ENCODE assay signal across 13 cellular contexts in the genomic region with DNA sequence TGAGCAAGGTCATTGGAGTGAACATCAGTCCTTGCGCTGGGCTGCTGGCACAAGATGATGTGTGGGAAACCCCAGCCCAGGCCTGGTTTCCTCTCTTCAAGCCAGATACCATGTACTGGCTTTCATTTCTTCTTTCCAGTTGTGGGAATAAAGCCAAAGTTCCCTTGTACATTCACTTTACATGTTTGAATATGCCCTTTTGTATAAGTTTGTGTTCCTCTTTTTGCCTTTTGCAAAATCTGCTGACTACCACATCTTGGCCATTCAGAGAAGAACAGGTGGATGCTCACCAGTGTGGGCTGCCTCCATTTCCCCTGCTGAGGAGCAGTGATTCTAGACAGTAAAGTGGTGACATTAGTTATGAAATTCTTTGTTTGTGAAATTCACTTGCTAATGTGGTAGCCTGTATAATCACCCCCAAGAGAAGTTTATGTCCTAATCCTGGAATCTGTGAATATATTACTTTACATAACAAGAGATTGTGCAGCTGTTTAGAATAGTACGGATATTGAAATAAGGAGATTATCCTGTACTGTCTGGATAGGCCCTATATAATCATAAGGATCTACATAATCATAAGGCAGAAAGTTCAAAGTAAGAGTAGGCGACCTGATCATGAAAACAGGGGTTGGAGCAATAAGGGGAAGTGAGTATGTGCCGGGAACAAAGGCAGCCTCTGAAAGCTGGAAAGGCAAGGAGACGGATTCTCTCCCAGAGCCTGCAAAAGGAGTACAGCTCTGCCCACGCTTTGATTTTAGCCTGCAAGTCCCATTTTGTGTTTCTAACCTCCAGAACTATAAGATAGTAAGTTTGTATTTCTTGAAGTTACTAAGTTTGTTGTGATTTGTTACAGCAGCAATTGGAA. TPM values are rescaled to one million over a fixed set of nuclear protein-coding genes. Genes with fewer than 3 reads are reported as not detected.
DNase-seq lines count a peak whose midpoint lies in the region; ATAC-seq and TF ChIP-seq lines count a peak whose summit lies in the region.
"Had no signal": no experiment of that assay in that cellular context is flagged by ENCODE, and none has a peak within 500 bp of the region (broad histone marks: within the 10 kb centered on the region; RNA-seq: fewer than 3 reads in every experiment).

No MANE protein-coding gene starts in this region.

- H3K4me1 Mint-ChIP-seq in activated naive CD8-positive, alpha-beta T cell treated with anti-CD3 and anti-CD28 coated beads, Interleukin-2, amount 50 U/mL, for 24 hours, result peaks cover 35% of the 10 kb centered on the region

- H3K27me3 ChIP-seq in gastroesophageal sphincter, result no peaks in the 10 kb centered on the region
- H3K27me3 ChIP-seq in smooth muscle cell (ENCODE audit: low read depth), result no peaks in the 10 kb centered on the region
- H3K27me3 ChIP-seq in Peyer's patch, result no peaks in the 10 kb centered on the region
- H3K27me3 ChIP-seq: stomach had no signal

- peaks cover 2% of the 10 kb centered on the region for H3F3A ChIP-seq in smooth muscle cell (ENCODE audit: low read depth)

- H3K9me3 Mint-ChIP-seq in activated naive CD8-positive, alpha-beta T cell treated with anti-CD3 and anti-CD28 coated beads, Interleukin-2, amount 50 U/mL, for 24 hours, result no peaks in the 10 kb centered on the region

- DNase-seq in Ammon's horn (ENCODE audit: low spot score) (peak; percentile 59), smooth muscle cell (lab: John Stamatoyannopoulos, UW; ENCODE audit: unreplicated experiment) (no peak), ureter (ENCODE audit: low spot score) (no peak), Peyer's patch (no peak)
- no peak for DNase-seq in activated naive CD8-positive, alpha-beta T cell treated with anti-CD3 and anti-CD28 coated beads, Interleukin-2, amount 50 U/mL, for 24 hours
- DNase-seq: activated effector memory CD4-positive, alpha-beta T cell treated with Interleukin-2 at 50 U/mL for 16 hours; glutamatergic neuron; NCI-H446; stomach had no signal

- H3K27ac ChIP-seq in gastroesophageal sphincter (no peak overlapping the region), smooth muscle cell (ENCODE audit: low read depth) (no peak overlapping the region), Peyer's patch (no peak overlapping the region)

- no peak overlapping the region for H3K4me3 ChIP-seq in gastroesophageal sphincter
- H3K4me3 ChIP-seq in smooth muscle cell, result no peak overlapping the region
- no peak overlapping the region for H3K4me3 ChIP-seq in Peyer's patch
- H3K4me3 ChIP-seq: stomach had no signal

- WGBS in gastroesophageal sphincter (ENCODE audit: low coverage in 1 of 2), 2 donors, result 84 to 95% methylated on average over 5 of the region's 6 CpGs
- WGBS in smooth muscle cell (ENCODE audit: low lambda C conversion rate), result 92% methylated on average over 6 of the region's 6 CpGs

- TF ChIP-seq POLR2A in gastroesophageal sphincter (IDR thresholded peaks at IDR 0.05), result no peak
- TF ChIP-seq POLR2A in Peyer's patch (IDR thresholded peaks at IDR 0.05), result no peak

- H2AFZ ChIP-seq in smooth muscle cell (ENCODE audit: low read depth), result no peak overlapping the region

- H3K27ac Mint-ChIP-seq in activated naive CD8-positive, alpha-beta T cell treated with anti-CD3 and anti-CD28 coated beads, Interleukin-2, amount 50 U/mL, for 24 hours, result no peak overlapping the region
- H3K27ac Mint-ChIP-seq: IgD-negative memory B cell had no signal

- no peaks in the 10 kb centered on the region for H3K79me2 ChIP-seq in smooth muscle cell (ENCODE audit: low read depth)

- H3K4me3 Mint-ChIP-seq in activated naive CD8-positive, alpha-beta T cell treated with anti-CD3 and anti-CD28 coated beads, Interleukin-2, amount 50 U/mL, for 24 hours, result no peak overlapping the region
- H3K4me3 Mint-ChIP-seq: IgD-negative memory B cell had no signal

- TF ChIP-seq CTCF in gastroesophageal sphincter (IDR thresholded peaks at IDR 0.05) (no peak), smooth muscle cell (IDR thresholded peaks at IDR 0.05; ENCODE audit: borderline replicate concordance, insufficient read depth, poor library complexity, severe bottlenecking) (no peak), Peyer's patch (IDR thresholded peaks at IDR 0.05) (no peak)

- H4K20me1 ChIP-seq in smooth muscle cell (ENCODE audit: low read depth), result no peaks in the 10 kb centered on the region

- TF ChIP-seq EP300 in gastroesophageal sphincter (IDR thresholded peaks at IDR 0.05), result no peak

- H3K27me3 Mint-ChIP-seq in activated naive CD8-positive, alpha-beta T cell treated with anti-CD3 and anti-CD28 coated beads, Interleukin-2, amount 50 U/mL, for 24 hours, result no peaks in the 10 kb centered on the region

- H3K9ac ChIP-seq in smooth muscle cell (ENCODE audit: low read depth), result no peak overlapping the region

- H3K36me3 Mint-ChIP-seq in activated naive CD8-positive, alpha-beta T cell treated with anti-CD3 and anti-CD28 coated beads, Interleukin-2, amount 50 U/mL, for 24 hours (ENCODE audit: low read depth), result no peaks in the 10 kb centered on the region
- H3K36me3 Mint-ChIP-seq: IgD-negative memory B cell had no signal

- H3K4me1 ChIP-seq in gastroesophageal sphincter (no peaks in the 10 kb centered on the region), smooth muscle cell (ENCODE audit: low read depth) (peaks cover 5% of the 10 kb centered on the region), Peyer's patch (no peaks in the 10 kb centered on the region)

- ATAC-seq in GM21390 (IDR thresholded peaks at IDR 0.05; ENCODE audit: unreplicated experiment) (peak; percentile 59), HG03457 (IDR thresholded peaks at IDR 0.05; ENCODE audit: unreplicated experiment) (peak; percentile 62), gastroesophageal sphincter (peak; percentile 24)
- ATAC-seq in activated naive CD8-positive, alpha-beta T cell treated with anti-CD3 and anti-CD28 coated beads, Interleukin-2, amount 50 U/mL, for 24 hours, result no peak

- H3K9me3 ChIP-seq in gastroesophageal sphincter (no peaks in the 10 kb centered on the region), smooth muscle cell (replicated peaks; ENCODE audit: low read depth) (no peaks in the 10 kb centered on the region), Peyer's patch (no peaks in the 10 kb centered on the region)
- H3K9me3 ChIP-seq: stomach had no signal

- no peak overlapping the region for H3K4me2 ChIP-seq in smooth muscle cell

- H3K36me3 ChIP-seq in gastroesophageal sphincter, result no peaks in the 10 kb centered on the region
- H3K36me3 ChIP-seq in smooth muscle cell (ENCODE audit: low read depth), result no peaks in the 10 kb centered on the region
- H3K36me3 ChIP-seq in Peyer's patch, result no peaks in the 10 kb centered on the region
- H3K36me3 ChIP-seq: stomach had no signal

RNA-seq across cellular contexts. Expression of gene AOAH, which starts 18.8 kb away (rescaled TPM):
- total RNA-seq in gastroesophageal sphincter (10 to 100 TPM in 2 of 4 donors, 1 to 10 TPM in 1, under 1 TPM in 1; 0.93 to 20.5 (median 9.9) TPM), smooth muscle cell (not detected in 2 replicates), ureter (12.3 TPM), Peyer's patch (10 to 100 TPM; 33.3 to 60.2 (median 43.6) TPM)
- not detected in 2 replicates for polyA plus RNA-seq in smooth muscle cell
